ENCODE assay signal across 8 cellular contexts in genomic region chr4:82889287-82889686, GRCh38. TPM values are rescaled to one million over a fixed set of nuclear protein-coding genes. Genes with fewer than 3 reads are reported as not detected.
A peak's percentile ranks its signal among the peaks of the same experiment; 100 is the strongest.
DNase-seq lines count a peak whose midpoint lies in the region; ATAC-seq, FAIRE-seq and TF ChIP-seq lines count a peak whose summit lies in the region.

No MANE protein-coding gene starts in this region.

- RAD21 ChIA-PET in GM12878 (lab: Charles Lee; ENCODE audit: unreplicated experiment) = interaction anchor here (0.7 to 1.8 kb wide), 7 partner anchors 10 to 122 kb away, joined by 3 to 10 read pairs (median 3); no protein-coding TSS in a partner anchor

- peak overlapping the region; percentile 82 for H3K4me3 ChIP-seq in A673 (ENCODE audit: low read depth, low read length, poor library complexity, severe bottlenecking)
- H3K4me3 ChIP-seq in HFF-Myc (replicated peaks; ENCODE audit: low read depth, low read length) = peak overlapping the region; percentile 99
- peak overlapping the region; percentile 90 for H3K4me3 ChIP-seq in GM12878

- H3K9me3 Mint-ChIP-seq in memory B cell = no peaks in the 10 kb centered on the region

- CTCF ChIA-PET in A673 (lab: Charles Lee) = interaction anchor here (0.7 kb wide), 2 partner anchors 395 to 415 kb away, joined by 5 to 9 read pairs; partner anchors contain the start of gene COQ2
- CTCF ChIA-PET in GM12878 (lab: Yijun Ruan, JAX) = interaction anchor here (0.9 to 2.2 kb wide), 3 partner anchors 10 to 23 kb away, joined by 3 to 17 read pairs (median 3); no protein-coding TSS in a partner anchor

- peaks cover 66% of the 10 kb centered on the region for H3K79me2 ChIP-seq in GM12878 (ENCODE audit: control insufficient read depth, insufficient read depth, low read length)

- DNase-seq in A673 (ENCODE audit: low spot score) (no peak), HFF-Myc (ENCODE audit: extremely low read depth, low read depth) (no peak), GM12878 (ENCODE audit: low read depth, low spot score) (no peak), memory B cell (ENCODE audit: low spot score in 2 of 2) (no peak), NCI-H524 (lab: John Stamatoyannopoulos, UW) (no peak), NCI-H1436 (lab: John Stamatoyannopoulos, UW) (no peak), left colon (no peak)
- DNase-seq in stimulated activated CD4-positive, alpha-beta T cell treated with anti-CD3 and anti-CD28 coated beads, Interleukin-1b, Interleukin-23, amount 100 ng/mL, for 48 hours = no peak

- no peak overlapping the region for H3K27ac Mint-ChIP-seq in memory B cell

- H3K36me3 Mint-ChIP-seq in memory B cell = peaks cover 8% of the 10 kb centered on the region

- H3K4me3 Mint-ChIP-seq in memory B cell = peak overlapping the region; percentile 95

- H3K4me1 ChIP-seq in A673 (ENCODE audit: insufficient read depth, low read length, poor library complexity, severe bottlenecking) (no peaks in the 10 kb centered on the region), GM12878 (ENCODE audit: control insufficient read depth, insufficient read depth, low read length) (peaks cover 3% of the 10 kb centered on the region; the same call in 1 of the 2 replicates)

- no peak for FAIRE-seq in GM12878 (lab: Jason Lieb, UNC)

- no peak for TF ChIP-seq POLR2A in GM12878 (IDR thresholded peaks at IDR 0.05; ENCODE audit: low read depth, low read length)

- TF ChIP-seq RAD21 in GM12878 (IDR thresholded peaks at IDR 0.05; ENCODE audit: insufficient read depth, low read depth, low read length) = no peak

- H3K27me3 ChIP-seq in A673 (replicated peaks; ENCODE audit: insufficient read depth, low read depth, low read length, poor library complexity) = no peaks in the 10 kb centered on the region
- H3K27me3 ChIP-seq in GM12878 (replicated peaks in 1 of 2; ENCODE audit: control insufficient read depth in 2 of 2, insufficient read depth in 2 of 2, low read length in 1 of 2) = no peaks in the 10 kb centered on the region

- H3K27me3 Mint-ChIP-seq in memory B cell = no peaks in the 10 kb centered on the region

- WGBS in GM12878 (ENCODE audit: insufficient coverage, insufficient replicate concordance, low lambda C conversion rate, missing lambda C conversion rate) = 99% methylated on average over 6 of the region's 6 CpGs

- peak overlapping the region; percentile 31 for H3K4me2 ChIP-seq in GM12878 (ENCODE audit: control insufficient read depth, insufficient read depth)

- no peak for TF ChIP-seq EP300 in GM12878 (IDR thresholded peaks at IDR 0.05; ENCODE audit: borderline replicate concordance in 1 of 2, control insufficient read depth in 1 of 2, low read depth in 2 of 2, low read length in 2 of 2)

- POLR2A ChIA-PET in A673 (lab: Charles Lee; ENCODE audit: low non-redundant PET) = no interaction called here
- POLR2A ChIA-PET in GM12878 (lab: Charles Lee) = interaction anchor here (0.6 to 3.0 kb wide), 8 partner anchors 11 to 430 kb away, joined by 4 to 26 read pairs (median 6); partner anchors contain the start of gene THAP9

- no peak overlapping the region for H3K27ac ChIP-seq in A673 (ENCODE audit: low read depth, low read length, poor library complexity, severe bottlenecking)
- H3K27ac ChIP-seq in GM12878 (ENCODE audit: control insufficient read depth, insufficient read depth) = no peak overlapping the region

- intact Hi-C loops in A673 (cut with micrococcal nuclease; ENCODE audit: unreplicated experiment) = no loop called here
- intact Hi-C loops in GM12878 (cut with micrococcal nuclease; ENCODE audit: unreplicated experiment) = no loop called here
- intact Hi-C loops in left colon (cut with DNase I, micrococcal nuclease) = no loop called here

- H3K4me1 Mint-ChIP-seq in memory B cell = peaks cover 20% of the 10 kb centered on the region

- TF ChIP-seq CTCF in A673 (conservative IDR thresholded peaks at IDR 0.05; ENCODE audit: low read depth, low read length) (no peak), HFF-Myc (IDR thresholded peaks at IDR 0.05; ENCODE audit: low read depth, low read length, missing control alignments) (no peak), GM12878 (IDR thresholded peaks at IDR 0.05 in 2 of 3, conservative IDR thresholded peaks at IDR 0.05 in 1 of 3; ENCODE audit: control insufficient read depth in 2 of 3, extremely low read depth in 1 of 3, insufficient read depth in 1 of 3, low read depth in 3 of 3, low read length in 3 of 3) (no peak)

- in situ Hi-C loops in GM12878 (cut with MboI) = no loop called here

- TSS peak; percentile 35 for BruUV-seq in A673 (replicated peaks; lab: Mats Ljungman, UMichigan)
- BruUV-seq in GM12878 (replicated peaks; lab: Mats Ljungman, UMichigan) = no TSS peak

- no peak overlapping the region for H2AFZ ChIP-seq in GM12878 (ENCODE audit: control insufficient read depth, low read depth, low read length)

- SMC1A ChIA-PET in GM12878 (lab: Charles Lee; ENCODE audit: uncharacterized antibody, unreplicated experiment) = interaction anchor here (0.7 to 2.3 kb wide), 11 partner anchors 8 to 393 kb away, joined by 3 to 15 read pairs (median 3); partner anchors contain the start of genes COPS4, LIN54 and THAP9

- ATAC-seq in GM12878 (no peak), memory B cell (ENCODE audit: low read depth) (no peak), left colon (no peak)

- H3K36me3 ChIP-seq in A673 (ENCODE audit: insufficient read depth, low read length, poor library complexity, severe bottlenecking) = peaks cover 15% of the 10 kb centered on the region
- H3K36me3 ChIP-seq in GM12878 (ENCODE audit: control insufficient read depth in 2 of 2, insufficient read depth in 2 of 2, low read length in 1 of 2) = peaks cover 0 to 6% of the 10 kb centered on the region in 2 experiments; a peak in 2 of 4 replicates

- no peaks in the 10 kb centered on the region for H3K9me3 ChIP-seq in A673 (ENCODE audit: low read depth, low read length, poor library complexity, severe bottlenecking)
- no peaks in the 10 kb centered on the region for H3K9me3 ChIP-seq in GM12878 (replicated peaks; ENCODE audit: control insufficient read depth, insufficient read depth, low read length)

- H3K9ac ChIP-seq in GM12878 (ENCODE audit: control insufficient read depth, insufficient read depth, low read length) = no peak overlapping the region; the same call in 1 of the 2 replicates

- no peaks in the 10 kb centered on the region for H4K20me1 ChIP-seq in GM12878 (ENCODE audit: control insufficient read depth, insufficient read depth)

TF ChIP-seq in GM12878, 131 proteins besides CTCF, POLR2A, EP300 and RAD21 (continues in another document):
- TF ChIP-seq GABPA (IDR thresholded peaks at IDR 0.05; ENCODE audit: low read depth) = no peak
- TF ChIP-seq RFX5 (IDR thresholded peaks at IDR 0.05; ENCODE audit: low read depth, low read length) = no peak
- no peak for TF ChIP-seq SUZ12 (IDR thresholded peaks at IDR 0.05; ENCODE audit: unreplicated experiment)

RNA-seq across cellular contexts. Expression of gene SEC31A, which starts 1.7 kb away (rescaled TPM):
- 96.9 and 98.2 TPM in 2 replicates for total RNA-seq in A673 (2021)
- 586 and 624 TPM in 2 replicates for total RNA-seq in GM12878 (2013; cell fraction: nucleolus; rRNA removed)
- 83.7 and 95.0 TPM in 2 replicates for total RNA-seq in GM12878 (2014; rRNA removed)
- 126 and 132 TPM in 2 replicates for total RNA-seq in GM12878 (2014; rRNA removed; fragmentation: Illumina TruSeq; extraction: Trizol)
- total RNA-seq in GM12878 (2021) = 119 and 127 TPM in 2 replicates
- 85.3 TPM for polyA plus RNA-seq in GM12878 (2011; ENCODE audit: low read depth)
- 146 and 147 TPM in 2 replicates for polyA plus RNA-seq in GM12878 (2011; rRNA removed)
- 89.4 and 109 TPM in 2 replicates for polyA plus RNA-seq in GM12878 (2011; cell fraction: cytosol; rRNA removed)
- polyA plus RNA-seq in GM12878 (2011; cell fraction: nucleus; rRNA removed) = 103 TPM in 2 replicates
- polyA plus RNA-seq in GM12878 (2012) = 117 and 128 TPM in 2 replicates
- 159 and 200 TPM in 2 replicates for polyA plus RNA-seq in GM12878 (2014; fragmentation: Illumina TruSeq; extraction: Trizol)
- 10 to 100 TPM; 74.6 to 80.8 TPM for polyA plus RNA-seq in GM12878 (2014; fragmentation: Nextera tagmentation; extraction: Ambion mirVana)
- polyA plus RNA-seq in GM12878 (2014; rRNA removed) = 84.2 and 92.9 TPM in 2 replicates
- 100 to 1,000 TPM; 160 to 171 TPM for polyA plus RNA-seq in GM12878 (2016; fragmentation: Nextera tagmentation; extraction: Ambion mirVana)
- polyA minus RNA-seq in GM12878 (2011; rRNA and poly(A)+ RNA removed) = 164 and 213 TPM in 2 replicates
- polyA minus RNA-seq in GM12878 (2011; cell fraction: cytosol; rRNA and poly(A)+ RNA removed) = 47.4 and 58.1 TPM in 2 replicates
- 89.0 and 125 TPM in 2 replicates for polyA minus RNA-seq in GM12878 (2011; cell fraction: nucleus; rRNA and poly(A)+ RNA removed)
- total RNA-seq in left colon = 100 to 1,000 TPM; 172 to 176 TPM

RNA-seq across cellular contexts. Expression of gene THAP9, which starts 11.2 kb away (rescaled TPM):
- total RNA-seq in A673 (2021) (3.8 and 4.2 TPM in 2 replicates), GM12878 (2014; rRNA removed) (4.9 TPM in 2 replicates), GM12878 (2014; rRNA removed; fragmentation: Illumina TruSeq; extraction: Trizol) (4.9 and 5.6 TPM in 2 replicates), GM12878 (2021) (3.6 and 3.8 TPM in 2 replicates), left colon (1 to 10 TPM; 2.4 to 2.5 TPM)
- total RNA-seq in GM12878 (2013; cell fraction: nucleolus; rRNA removed) = 10.3 and 10.8 TPM in 2 replicates
- 1.4 TPM for polyA plus RNA-seq in GM12878 (2011; ENCODE audit: low read depth)
- polyA plus RNA-seq in GM12878 (2011; rRNA removed) (4.1 and 5.2 TPM in 2 replicates), GM12878 (2014; fragmentation: Illumina TruSeq; extraction: Trizol) (2.4 and 2.5 TPM in 2 replicates), GM12878 (2014; fragmentation: Nextera tagmentation; extraction: Ambion mirVana) (1 to 10 TPM; 2.4 to 2.5 TPM), GM12878 (2014; rRNA removed) (2.2 and 3.9 TPM in 2 replicates), GM12878 (2016; fragmentation: Nextera tagmentation; extraction: Ambion mirVana) (1 to 10 TPM; 2.1 to 3.0 TPM)
- polyA plus RNA-seq in GM12878 (2011; cell fraction: cytosol; rRNA removed) = 1.4 and 2.0 TPM in 2 replicates
- polyA plus RNA-seq in GM12878 (2011; cell fraction: nucleus; rRNA removed) = 2.4 and 3.0 TPM in 2 replicates
- 1.6 and 2.2 TPM in 2 replicates for polyA plus RNA-seq in GM12878 (2012)
- polyA minus RNA-seq in GM12878 (2011; rRNA and poly(A)+ RNA removed) = 3.0 and 4.6 TPM in 2 replicates
- 0.83 and 3.7 TPM in 2 replicates for polyA minus RNA-seq in GM12878 (2011; cell fraction: cytosol; rRNA and poly(A)+ RNA removed)
- polyA minus RNA-seq in GM12878 (2011; cell fraction: nucleus; rRNA and poly(A)+ RNA removed) = 3.3 and 3.5 TPM in 2 replicates
